In genomic region chr9:136086213-136086881, GRCh38 we compare ENCODE assay signal across 2 cellular contexts.
TF ChIP-seq lines count a peak whose summit lies in the region.

No MANE protein-coding gene starts in this region.

TF ChIP-seq in liver, 16 proteins besides CTCF, POLR2A, EP300 and RAD21:
- no peak for TF ChIP-seq ATF3 (IDR thresholded peaks at IDR 0.05)
- TF ChIP-seq RXRA (IDR thresholded peaks at IDR 0.05), result no peak
- TF ChIP-seq GABPA (IDR thresholded peaks at IDR 0.05 in 1 of 2, conservative IDR thresholded peaks at IDR 0.05 in 1 of 2), result no peak
- TF ChIP-seq TAF1 (conservative IDR thresholded peaks at IDR 0.05), result no peak
- TF ChIP-seq MAX (IDR thresholded peaks at IDR 0.05), result no peak
- no peak for TF ChIP-seq HNF4G (IDR thresholded peaks at IDR 0.05)
- TF ChIP-seq SP1 (IDR thresholded peaks at IDR 0.05), result no peak
- no peak for TF ChIP-seq NR2F2 (IDR thresholded peaks at IDR 0.05)
- no peak for TF ChIP-seq FOXA2 (IDR thresholded peaks at IDR 0.05)
- no peak for TF ChIP-seq HNF4A (conservative IDR thresholded peaks at IDR 0.05)
- TF ChIP-seq YY1 (IDR thresholded peaks at IDR 0.05), result no peak
- TF ChIP-seq, protein P1, sequence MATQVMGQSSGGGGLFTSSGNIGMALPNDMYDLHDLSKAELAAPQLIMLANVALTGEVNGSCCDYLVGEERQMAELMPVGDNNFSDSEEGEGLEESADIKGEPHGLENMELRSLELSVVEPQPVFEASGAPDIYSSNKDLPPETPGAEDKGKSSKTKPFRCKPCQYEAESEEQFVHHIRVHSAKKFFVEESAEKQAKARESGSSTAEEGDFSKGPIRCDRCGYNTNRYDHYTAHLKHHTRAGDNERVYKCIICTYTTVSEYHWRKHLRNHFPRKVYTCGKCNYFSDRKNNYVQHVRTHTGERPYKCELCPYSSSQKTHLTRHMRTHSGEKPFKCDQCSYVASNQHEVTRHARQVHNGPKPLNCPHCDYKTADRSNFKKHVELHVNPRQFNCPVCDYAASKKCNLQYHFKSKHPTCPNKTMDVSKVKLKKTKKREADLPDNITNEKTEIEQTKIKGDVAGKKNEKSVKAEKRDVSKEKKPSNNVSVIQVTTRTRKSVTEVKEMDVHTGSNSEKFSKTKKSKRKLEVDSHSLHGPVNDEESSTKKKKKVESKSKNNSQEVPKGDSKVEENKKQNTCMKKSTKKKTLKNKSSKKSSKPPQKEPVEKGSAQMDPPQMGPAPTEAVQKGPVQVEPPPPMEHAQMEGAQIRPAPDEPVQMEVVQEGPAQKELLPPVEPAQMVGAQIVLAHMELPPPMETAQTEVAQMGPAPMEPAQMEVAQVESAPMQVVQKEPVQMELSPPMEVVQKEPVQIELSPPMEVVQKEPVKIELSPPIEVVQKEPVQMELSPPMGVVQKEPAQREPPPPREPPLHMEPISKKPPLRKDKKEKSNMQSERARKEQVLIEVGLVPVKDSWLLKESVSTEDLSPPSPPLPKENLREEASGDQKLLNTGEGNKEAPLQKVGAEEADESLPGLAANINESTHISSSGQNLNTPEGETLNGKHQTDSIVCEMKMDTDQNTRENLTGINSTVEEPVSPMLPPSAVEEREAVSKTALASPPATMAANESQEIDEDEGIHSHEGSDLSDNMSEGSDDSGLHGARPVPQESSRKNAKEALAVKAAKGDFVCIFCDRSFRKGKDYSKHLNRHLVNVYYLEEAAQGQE (IDR thresholded peaks at IDR 0.05), result no peak

TF ChIP-seq in HepG2, 621 proteins besides CTCF, POLR2A, EP300 and RAD21:
- TF ChIP-seq CREB3 (CRISPR knock-in tag; IDR thresholded peaks at IDR 0.05) (no peak), NCOA5 (CRISPR knock-in tag; IDR thresholded peaks at IDR 0.05) (no peak), ELF4 (CRISPR knock-in tag; IDR thresholded peaks at IDR 0.05; ENCODE audit: borderline replicate concordance) (no peak), TOE1 (CRISPR knock-in tag; IDR thresholded peaks at IDR 0.05) (no peak), PHF20 (CRISPR knock-in tag; IDR thresholded peaks at IDR 0.05) (no peak), SNRNP70 (IDR thresholded peaks at IDR 0.05; ENCODE audit: low read depth, low read length) (no peak), MAF1 (CRISPR knock-in tag; IDR thresholded peaks at IDR 0.05; ENCODE audit: borderline replicate concordance) (no peak), ZNF766 (CRISPR knock-in tag; IDR thresholded peaks at IDR 0.05; ENCODE audit: borderline replicate concordance) (no peak), SRSF9 (IDR thresholded peaks at IDR 0.05; ENCODE audit: borderline replicate concordance, insufficient read depth, low read depth, low read length, poor library complexity, severe bottlenecking) (no peak), ZNF550 (CRISPR knock-in tag; IDR thresholded peaks at IDR 0.05; ENCODE audit: borderline replicate concordance) (no peak), ZNF839 (CRISPR knock-in tag; IDR thresholded peaks at IDR 0.05; ENCODE audit: borderline replicate concordance) (no peak), ZNF280B (CRISPR knock-in tag; IDR thresholded peaks at IDR 0.05; ENCODE audit: borderline replicate concordance) (no peak), HCFC1 (IDR thresholded peaks at IDR 0.05; ENCODE audit: low read depth, low read length) (no peak), HIVEP1 (CRISPR knock-in tag; IDR thresholded peaks at IDR 0.05) (no peak), ZNF75D (CRISPR knock-in tag; IDR thresholded peaks at IDR 0.05; ENCODE audit: borderline replicate concordance) (no peak), ZNF501 (CRISPR knock-in tag; IDR thresholded peaks at IDR 0.05) (no peak)
- TF ChIP-seq, protein P2, sequence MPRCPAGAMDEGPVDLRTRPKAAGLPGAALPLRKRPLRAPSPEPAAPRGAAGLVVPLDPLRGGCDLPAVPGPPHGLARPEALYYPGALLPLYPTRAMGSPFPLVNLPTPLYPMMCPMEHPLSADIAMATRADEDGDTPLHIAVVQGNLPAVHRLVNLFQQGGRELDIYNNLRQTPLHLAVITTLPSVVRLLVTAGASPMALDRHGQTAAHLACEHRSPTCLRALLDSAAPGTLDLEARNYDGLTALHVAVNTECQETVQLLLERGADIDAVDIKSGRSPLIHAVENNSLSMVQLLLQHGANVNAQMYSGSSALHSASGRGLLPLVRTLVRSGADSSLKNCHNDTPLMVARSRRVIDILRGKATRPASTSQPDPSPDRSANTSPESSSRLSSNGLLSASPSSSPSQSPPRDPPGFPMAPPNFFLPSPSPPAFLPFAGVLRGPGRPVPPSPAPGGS (CRISPR knock-in tag; IDR thresholded peaks at IDR 0.05), result no peak
